In the genomic region with DNA sequence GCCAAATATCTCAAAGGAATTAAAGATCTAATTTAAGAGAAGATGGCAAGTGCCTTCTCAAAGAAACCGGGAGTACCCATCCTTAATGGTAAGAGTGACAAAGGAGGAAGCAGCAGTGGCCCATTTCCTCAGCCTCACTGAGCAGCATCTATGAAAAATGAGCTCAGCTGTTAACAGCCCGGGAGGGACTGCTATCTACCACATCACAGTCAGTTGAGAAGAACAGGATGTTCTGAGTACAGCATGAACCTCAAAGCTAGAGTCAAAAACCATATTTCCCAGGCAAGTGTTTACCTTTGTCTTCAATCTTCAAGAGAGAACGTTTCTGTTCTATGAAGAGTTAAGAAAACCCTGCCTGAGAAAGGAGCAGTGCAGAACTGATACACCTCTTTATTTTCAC, we compare ENCODE assay signal across 8 cellular contexts.
DNase-seq lines count a peak whose midpoint lies in the region; ATAC-seq lines count a peak whose summit lies in the region.

No MANE protein-coding gene starts in this region.

- H3K4me1 Mint-ChIP-seq in immature natural killer cell = peaks cover 70 to 76% of the 10 kb centered on the region in 2 donors
- peaks cover 89% of the 10 kb centered on the region for H3K4me1 Mint-ChIP-seq in stimulated activated naive CD8-positive, alpha-beta T cell treated with anti-CD3 and anti-CD28 coated beads, Interleukin-15, amount 100 ng/mL, for 72 hours

- no peaks in the 10 kb centered on the region for H3K9me3 Mint-ChIP-seq in immature natural killer cell
- no peaks in the 10 kb centered on the region for H3K9me3 Mint-ChIP-seq in stimulated activated naive CD8-positive, alpha-beta T cell treated with anti-CD3 and anti-CD28 coated beads, Interleukin-15, amount 100 ng/mL, for 72 hours

- peak overlapping the region; percentile 68 to 81 (median 77) for H3K4me3 Mint-ChIP-seq in immature natural killer cell
- H3K4me3 Mint-ChIP-seq in stimulated activated naive CD8-positive, alpha-beta T cell treated with anti-CD3 and anti-CD28 coated beads, Interleukin-15, amount 100 ng/mL, for 72 hours = peak overlapping the region; percentile 69 to 77

- in situ Hi-C loops in ACHN (cut with HindIII; ENCODE audit: low pct_ligation_motif_present, low pct_unique_long_range_greater_than_20kb, low sequenced_read_pairs) = no loop called here

- DNase-seq in stimulated activated CD4-positive, alpha-beta T cell treated with anti-CD3 and anti-CD28 coated beads, Interleukin-12 subunit alpha, Interleukin-12 subunit beta, amount 100 ng/mL, for 48 hours (ENCODE audit: low read depth in 2 of 3, low spot score in 1 of 3) = peak in 2 of 3 donors; percentile 12 to 22
- DNase-seq in stimulated activated CD4-positive, alpha-beta T cell treated with anti-CD3 and anti-CD28 coated beads, Interleukin-12 subunit alpha, Interleukin-12 subunit beta, amount 100 ng/mL, for 4 hours = no peak
- DNase-seq in activated T-helper 9 cell treated with anti-CD3 and anti-CD28 coated beads, Interleukin-2, amount 50 U/mL, for 16 hours (ENCODE audit: low read depth) = peak; percentile 9
- DNase-seq in immature natural killer cell (peak; percentile 66 to 75 (median 72)), NCI-H2227 treated with DMSO at 0.1 percent for 48 hours (lab: John Stamatoyannopoulos, UW) (no peak), ACHN (no peak)
- peak; percentile 39 to 46 for DNase-seq in stimulated activated naive CD8-positive, alpha-beta T cell treated with anti-CD3 and anti-CD28 coated beads, Interleukin-15, amount 100 ng/mL, for 72 hours

- peak overlapping the region; percentile 93 to 99 (median 96) for H3K27ac Mint-ChIP-seq in immature natural killer cell
- H3K27ac Mint-ChIP-seq in stimulated activated naive CD8-positive, alpha-beta T cell treated with anti-CD3 and anti-CD28 coated beads, Interleukin-15, amount 100 ng/mL, for 72 hours = peak overlapping the region; percentile 75 to 87

- H3K27me3 Mint-ChIP-seq in immature natural killer cell (ENCODE audit: low read depth in 3 of 3) = peaks cover 2 to 3% (median 2%) of the 10 kb centered on the region in 3 donors
- H3K27me3 Mint-ChIP-seq in stimulated activated naive CD8-positive, alpha-beta T cell treated with anti-CD3 and anti-CD28 coated beads, Interleukin-15, amount 100 ng/mL, for 72 hours = no peaks in the 10 kb centered on the region

- ATAC-seq in HG03469 (IDR thresholded peaks at IDR 0.05; ENCODE audit: unreplicated experiment) = peak; percentile 57
- peak; percentile 96 for ATAC-seq in stimulated activated naive CD8-positive, alpha-beta T cell treated with anti-CD3 and anti-CD28 coated beads, Interleukin-15, amount 100 ng/mL, for 72 hours

- no peaks in the 10 kb centered on the region for H3K36me3 Mint-ChIP-seq in immature natural killer cell

Comparison
In these comparisons a context has a peak if more than half of its experiments do, and no peak if none do; other contexts are left out.
1. DNase-seq: peak in stimulated activated CD4-positive, alpha-beta T cell treated with anti-CD3 and anti-CD28 coated beads, Interleukin-12 subunit alpha, Interleukin-12 subunit beta, amount 100 ng/mL, for 48 hours (2 of 3), activated T-helper 9 cell treated with anti-CD3 and anti-CD28 coated beads, Interleukin-2, amount 50 U/mL, for 16 hours (single experiment), immature natural killer cell (3 of 3) and stimulated activated naive CD8-positive, alpha-beta T cell treated with anti-CD3 and anti-CD28 coated beads, Interleukin-15, amount 100 ng/mL, for 72 hours (2 of 2); none in stimulated activated CD4-positive, alpha-beta T cell treated with anti-CD3 and anti-CD28 coated beads, Interleukin-12 subunit alpha, Interleukin-12 subunit beta, amount 100 ng/mL, for 4 hours (single experiment), NCI-H2227 treated with DMSO at 0.1 percent for 48 hours (single experiment) and ACHN (single experiment).